Comparison of ENCODE assay signal across 12 cellular contexts in the genomic region with DNA sequence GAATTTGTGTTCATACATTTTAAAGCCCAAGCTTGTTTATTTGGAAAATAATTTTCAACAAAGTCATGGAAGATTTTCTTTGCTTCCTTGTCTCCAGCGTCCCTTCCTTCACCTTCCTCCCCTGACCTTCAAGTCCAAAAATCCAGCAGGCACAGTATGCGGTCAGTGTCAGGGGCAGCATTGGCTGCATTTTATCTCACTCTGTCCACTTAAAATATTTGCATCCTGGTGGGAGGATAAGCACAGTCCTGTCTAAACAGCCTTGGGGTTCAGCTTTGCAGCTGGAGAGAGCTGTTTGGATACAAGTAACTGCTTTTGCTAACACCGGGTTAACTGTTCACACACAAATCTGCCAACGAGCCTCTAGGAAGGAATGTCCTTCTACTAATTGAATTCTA.
DNase-seq lines count a peak whose midpoint lies in the region; ATAC-seq, FAIRE-seq and TF ChIP-seq lines count a peak whose summit lies in the region.
"Had no signal": no experiment of that assay in that cellular context is flagged by ENCODE, and none has a peak within 500 bp of the region (broad histone marks: within the 10 kb centered on the region; RNA-seq: fewer than 3 reads in every experiment).

No MANE protein-coding gene starts in this region.

- H3K9me3 ChIP-seq in BLaER1 treated with 17β-estradiol and CSF1 and Interleukin-3, amounts not matched to agents 10 nM and 100 nM (replicated peaks in 1 of 11) = no peaks in the 10 kb centered on the region
- H3K9me3 ChIP-seq in right atrium auricular region (no peaks in the 10 kb centered on the region), parathyroid adenoma (ENCODE audit: control insufficient read depth, low read length) (no peaks in the 10 kb centered on the region), HepG2 (ENCODE audit: low read length) (no peaks in the 10 kb centered on the region)
- H3K9me3 ChIP-seq: upper lobe of left lung had no signal

- no peaks in the 10 kb centered on the region for H3K36me3 ChIP-seq in BLaER1 treated with 17β-estradiol and CSF1 and Interleukin-3, amounts not matched to agents 10 nM and 100 nM
- H3K36me3 ChIP-seq in right atrium auricular region = no peaks in the 10 kb centered on the region
- no peaks in the 10 kb centered on the region for H3K36me3 ChIP-seq in parathyroid adenoma (ENCODE audit: control insufficient read depth, insufficient read depth, low read length)
- no peaks in the 10 kb centered on the region for H3K36me3 ChIP-seq in HepG2 (replicated peaks in 1 of 2; ENCODE audit: control insufficient read depth in 1 of 2, insufficient read depth in 2 of 2, low read length in 2 of 2)
- H3K36me3 ChIP-seq: upper lobe of left lung had no signal

- peaks cover 0 to 14% (median 12%) of the 10 kb centered on the region in 10 experiments; a peak in 16 of 20 replicates for H3K4me1 ChIP-seq in BLaER1 treated with 17β-estradiol and CSF1 and Interleukin-3, amounts not matched to agents 10 nM and 100 nM
- H3K4me1 ChIP-seq in right atrium auricular region (peaks cover 0 to 28% of the 10 kb centered on the region in 2 donors), parathyroid adenoma (peaks cover 42% of the 10 kb centered on the region), HepG2 (ENCODE audit: insufficient read depth, low read length) (no peaks in the 10 kb centered on the region)

- no peak for TF ChIP-seq RAD21 in HepG2 (CRISPR knock-in tag; IDR thresholded peaks at IDR 0.05)

- TF ChIP-seq CTCF in right atrium auricular region (IDR thresholded peaks at IDR 0.05) (no peak), parathyroid adenoma (IDR thresholded peaks at IDR 0.05) (no peak), HepG2 (CRISPR knock-in tag; IDR thresholded peaks at IDR 0.05) (no peak)

- no peaks in the 10 kb centered on the region for H3K27me3 ChIP-seq in BLaER1 treated with 17β-estradiol and CSF1 and Interleukin-3, amounts not matched to agents 10 nM and 100 nM
- H3K27me3 ChIP-seq in right atrium auricular region (no peaks in the 10 kb centered on the region), parathyroid adenoma (ENCODE audit: control insufficient read depth, insufficient read depth, low read length) (no peaks in the 10 kb centered on the region), HepG2 (ENCODE audit: control insufficient read depth in 1 of 2, insufficient read depth in 2 of 2, low read length in 2 of 2) (no peaks in the 10 kb centered on the region)
- H3K27me3 ChIP-seq: upper lobe of left lung had no signal

- POLR2A ChIA-PET in HepG2 (lab: Yijun Ruan, JAX) = no interaction called here

- intact Hi-C loops in HepG2 (cut with micrococcal nuclease; ENCODE audit: unreplicated experiment) = loop anchor here (10.0 kb wide), 1 partner anchor 610 kb away; no protein-coding TSS in a partner anchor

- TF ChIP-seq POLR2A in GM12891 (IDR thresholded peaks at IDR 0.05; ENCODE audit: low read depth, low read length) (no peak), HepG2 (IDR thresholded peaks at IDR 0.05; ENCODE audit: insufficient read depth in 1 of 2, low read depth in 2 of 2, low read length in 2 of 2) (no peak)

- CTCF ChIA-PET in HepG2 (lab: Yijun Ruan, JAX; ENCODE audit: low intra/inter-chr PET ratio, low total read pairs) = no interaction called here

- no TSS peak for BruUV-seq in HepG2 (replicated peaks; lab: Mats Ljungman, UMichigan)

- FAIRE-seq in GM12891 (lab: Jason Lieb, UNC) (no peak), HepG2 (lab: Jason Lieb, UNC) (no peak)

- H4K20me1 ChIP-seq in BLaER1 treated with 17β-estradiol and CSF1 and Interleukin-3, amounts not matched to agents 10 nM and 100 nM = no peaks in the 10 kb centered on the region
- no peaks in the 10 kb centered on the region for H4K20me1 ChIP-seq in HepG2 (ENCODE audit: insufficient read depth, low read length)

- WGBS in HepG2 (ENCODE audit: low lambda C conversion rate) = 37% methylated on average over 4 of the region's 4 CpGs

- no peaks in the 10 kb centered on the region for H3K79me2 ChIP-seq in parathyroid adenoma
- H3K79me2 ChIP-seq in HepG2 (ENCODE audit: insufficient read depth, low read length) = no peaks in the 10 kb centered on the region

- H2AFZ ChIP-seq in parathyroid adenoma (peak overlapping the region; percentile 63), HepG2 (ENCODE audit: low read length) (no peak overlapping the region)

- H3K9ac ChIP-seq in BLaER1 treated with 17β-estradiol and CSF1 and Interleukin-3, amounts not matched to agents 10 nM and 100 nM = no peak overlapping the region
- H3K9ac ChIP-seq in parathyroid adenoma (no peak overlapping the region), HepG2 (ENCODE audit: insufficient read depth, low read depth, low read length) (no peak overlapping the region)

- DNase-seq in amniotic epithelial cell (ENCODE audit: low read depth) (peak; percentile 88), right atrium auricular region (ENCODE audit: low spot score) (no peak), GM12891 (ENCODE audit: insufficient read length, low spot score) (no peak), Ammon's horn (ENCODE audit: low spot score) (no peak), HepG2 (ENCODE audit: low spot score) (no peak), COLO829 (ENCODE audit: low spot score) (no peak)
- DNase-seq: activated naive CD8-positive, alpha-beta T cell treated with anti-CD3 and anti-CD28 coated beads, Interleukin-2, amount 50 U/mL, for 24 hours; activated T-cell treated with anti-CD3 and anti-CD28 coated beads, Interleukin-2, amount 50 U/mL, for 1 hour had no signal

- H3K27ac ChIP-seq in BLaER1 treated with 17β-estradiol and CSF1 and Interleukin-3, amounts not matched to agents 10 nM and 100 nM = peak overlapping the region in 4 of 11 experiments; percentile 3 to 53 (median 31); a peak in 4 of 22 replicates
- H3K27ac ChIP-seq in right atrium auricular region = peak overlapping the region; percentile 62 to 77
- peak overlapping the region; percentile 95 for H3K27ac ChIP-seq in parathyroid adenoma
- no peak overlapping the region for H3K27ac ChIP-seq in HepG2 (ENCODE audit: extremely low read length, insufficient read depth, low read length)

- H3K4me2 ChIP-seq in BLaER1 treated with 17β-estradiol and CSF1 and Interleukin-3, amounts not matched to agents 10 nM and 100 nM = peak overlapping the region in 9 of 11 experiments; percentile 4 to 47 (median 28); a peak in 15 of 22 replicates
- H3K4me2 ChIP-seq in parathyroid adenoma (ENCODE audit: low read length) = no peak overlapping the region
- no peak overlapping the region for H3K4me2 ChIP-seq in HepG2 (ENCODE audit: low read depth, low read length)

- in situ Hi-C loops in HepG2 (cut with HindIII; ENCODE audit: extremely low pct_ligation_motif_present, low pct_unique_long_range_greater_than_20kb) = no loop called here

- TF ChIP-seq EP300 in HepG2 (IDR thresholded peaks at IDR 0.05; ENCODE audit: low read depth in 2 of 2, low read length in 2 of 2) = no peak
- TF ChIP-seq EP300 in HepG2 (CRISPR knock-in tag; IDR thresholded peaks at IDR 0.05; ENCODE audit: borderline replicate concordance) = no peak

- H3K4me3 ChIP-seq in BLaER1 treated with 17β-estradiol and CSF1 and Interleukin-3, amounts not matched to agents 10 nM and 100 nM = no peak overlapping the region
- H3K4me3 ChIP-seq in right atrium auricular region (no peak overlapping the region), parathyroid adenoma (ENCODE audit: low read depth, low read length) (no peak overlapping the region), HepG2 (replicated peaks in 1 of 3; ENCODE audit: insufficient read depth in 1 of 3, low read depth in 2 of 3, low read length in 3 of 3) (no peak overlapping the region)
- H3K4me3 ChIP-seq: upper lobe of left lung had no signal

- ATAC-seq in HepG2 = no peak
- ATAC-seq: activated CD4-positive, CD25-positive, alpha-beta regulatory T cell treated with anti-CD3 and anti-CD28 coated beads, Interleukin-2, amount 50 U/mL, for 24 hours had no signal

TF ChIP-seq in GM12891, 5 proteins besides CTCF, POLR2A, EP300 and RAD21:
- no peak for TF ChIP-seq POLR2AphosphoS5 (IDR thresholded peaks at IDR 0.05; ENCODE audit: low read depth, low read length)
- no peak for TF ChIP-seq PAX5 (IDR thresholded peaks at IDR 0.05; ENCODE audit: insufficient read depth, low read length, severe bottlenecking)
- no peak for TF ChIP-seq POU2F2 (IDR thresholded peaks at IDR 0.05; ENCODE audit: low read depth, low read length)
- no peak for TF ChIP-seq SPI1 (IDR thresholded peaks at IDR 0.05; ENCODE audit: low read depth, low read length)
- no peak for TF ChIP-seq TAF1 (IDR thresholded peaks at IDR 0.05; ENCODE audit: low read depth, low read length)

TF ChIP-seq in HepG2, 621 proteins besides CTCF, POLR2A, EP300 and RAD21:
- TF ChIP-seq, protein P1, sequence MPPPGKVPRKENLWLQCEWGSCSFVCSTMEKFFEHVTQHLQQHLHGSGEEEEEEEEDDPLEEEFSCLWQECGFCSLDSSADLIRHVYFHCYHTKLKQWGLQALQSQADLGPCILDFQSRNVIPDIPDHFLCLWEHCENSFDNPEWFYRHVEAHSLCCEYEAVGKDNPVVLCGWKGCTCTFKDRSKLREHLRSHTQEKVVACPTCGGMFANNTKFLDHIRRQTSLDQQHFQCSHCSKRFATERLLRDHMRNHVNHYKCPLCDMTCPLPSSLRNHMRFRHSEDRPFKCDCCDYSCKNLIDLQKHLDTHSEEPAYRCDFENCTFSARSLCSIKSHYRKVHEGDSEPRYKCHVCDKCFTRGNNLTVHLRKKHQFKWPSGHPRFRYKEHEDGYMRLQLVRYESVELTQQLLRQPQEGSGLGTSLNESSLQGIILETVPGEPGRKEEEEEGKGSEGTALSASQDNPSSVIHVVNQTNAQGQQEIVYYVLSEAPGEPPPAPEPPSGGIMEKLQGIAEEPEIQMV (CRISPR knock-in tag; IDR thresholded peaks at IDR 0.05; ENCODE audit: low read depth) = no peak
- no peak for TF ChIP-seq NFYB (CRISPR knock-in tag; IDR thresholded peaks at IDR 0.05)
- TF ChIP-seq CC2D1A (CRISPR knock-in tag; IDR thresholded peaks at IDR 0.05) = no peak
- TF ChIP-seq NFIB (CRISPR knock-in tag; IDR thresholded peaks at IDR 0.05; ENCODE audit: borderline replicate concordance) = no peak
- TF ChIP-seq ZNF766 (CRISPR knock-in tag; IDR thresholded peaks at IDR 0.05; ENCODE audit: borderline replicate concordance) = no peak

Comparison
In these comparisons a context has a peak if more than half of its experiments do, and no peak if none do; other contexts are left out.
1. H3K4me2 ChIP-seq: peak in BLaER1 treated with 17β-estradiol and CSF1 and Interleukin-3, amounts not matched to agents 10 nM and 100 nM (9 of 11); none in parathyroid adenoma (single experiment) and HepG2 (single experiment).